In genomic region chr11:88231894-88232482, GRCh38 we compare ENCODE assay signal across 10 cellular contexts. TPM values are rescaled to one million over a fixed set of nuclear protein-coding genes. Genes with fewer than 3 reads are reported as not detected.
DNase-seq lines count a peak whose midpoint lies in the region; ATAC-seq and TF ChIP-seq lines count a peak whose summit lies in the region.
"Had no signal": no experiment of that assay in that cellular context is flagged by ENCODE, and none has a peak within 500 bp of the region (broad histone marks: within the 10 kb centered on the region; RNA-seq: fewer than 3 reads in every experiment).

No MANE protein-coding gene starts in this region.

- peaks cover 20% of the 10 kb centered on the region for H3K9me3 ChIP-seq in OCI-LY7 (ENCODE audit: low read length)

- BruUV-seq in OCI-LY7 (replicated peaks; lab: Mats Ljungman, UMichigan): no TSS peak

- CTCF ChIA-PET in OCI-LY7 (lab: Charles Lee; ENCODE audit: unreplicated experiment): no interaction called here

- POLR2A ChIA-PET in OCI-LY7 (lab: Charles Lee): no interaction called here

- TF ChIP-seq CTCF in OCI-LY7 (conservative IDR thresholded peaks at IDR 0.05; ENCODE audit: low read length) (peak; percentile 81), choroid plexus epithelial cell (conservative IDR thresholded peaks at IDR 0.05; ENCODE audit: low read depth, low read length) (peak; percentile 81)

- no peaks in the 10 kb centered on the region for H3K9me2 ChIP-seq in OCI-LY7 (ENCODE audit: insufficient read depth, low read length)

- no peak overlapping the region for H3K4me2 ChIP-seq in OCI-LY7 (ENCODE audit: low read length)

- no peaks in the 10 kb centered on the region for H3K4me1 ChIP-seq in OCI-LY7 (ENCODE audit: insufficient read depth, low read length, poor library complexity, severe bottlenecking)

- ATAC-seq in GM18907 (IDR thresholded peaks at IDR 0.05; ENCODE audit: unreplicated experiment) (peak; percentile 96), HG03064 (IDR thresholded peaks at IDR 0.05; ENCODE audit: low read depth, unreplicated experiment) (peak; percentile 76)

- H3K4me3 ChIP-seq in OCI-LY7 (ENCODE audit: low read depth, low read length, poor library complexity, severe bottlenecking) (no peak overlapping the region), choroid plexus epithelial cell (ENCODE audit: low read depth, low read length) (no peak overlapping the region)

- no peaks in the 10 kb centered on the region for H3K79me2 ChIP-seq in OCI-LY7 (ENCODE audit: insufficient read depth, low read depth, low read length)

- no peaks in the 10 kb centered on the region for H4K20me1 ChIP-seq in OCI-LY7 (ENCODE audit: insufficient read depth, low read length)

- no peak overlapping the region for H3K27ac ChIP-seq in OCI-LY7 (ENCODE audit: low read depth, low read length, poor library complexity, severe bottlenecking)

- H3K36me3 ChIP-seq in OCI-LY7 (ENCODE audit: insufficient read depth, low read length): no peaks in the 10 kb centered on the region

- intact Hi-C loops in OCI-LY7 (cut with micrococcal nuclease; ENCODE audit: unreplicated experiment): loop anchor here (10.0 kb wide), 1 partner anchor 653 kb away; no protein-coding TSS in a partner anchor

- DNase-seq in DMS114 treated with DMSO at 0.1 percent for 48 hours (lab: John Stamatoyannopoulos, UW; ENCODE audit: unreplicated experiment) (peak; percentile 2), OCI-LY7 (ENCODE audit: low spot score) (peak; percentile 28), choroid plexus epithelial cell (ENCODE audit: low read depth) (peak; percentile 70), mucosa of gallbladder (ENCODE audit: low spot score) (peak; percentile 34), DMS79 (lab: John Stamatoyannopoulos, UW) (no peak), GF-D8 (lab: John Stamatoyannopoulos, UW) (no peak)
- DNase-seq: activated B cell treated with CpG ODN at 0.5 μM for 24 hours, right cardiac atrium had no signal

- no peak overlapping the region for H2AFZ ChIP-seq in OCI-LY7 (ENCODE audit: low read length)

RNA-seq across cellular contexts. Expression of gene RAB38, which starts 56.7 kb away (rescaled TPM):
- total RNA-seq in OCI-LY7 (2014; rRNA removed; shearing (Covaris generic)): 0.19 TPM in 1 of 2 replicates, not detected in the other
- total RNA-seq in OCI-LY7 (2022) (0.41 TPM in 1 of 2 replicates, not detected in the other), mucosa of gallbladder (5.9 TPM)

Comparison
In these comparisons a context has a peak if more than half of its experiments do, and no peak if none do; other contexts are left out.
1. DNase-seq: peak in DMS114 treated with DMSO at 0.1 percent for 48 hours (single experiment), OCI-LY7 (single experiment), choroid plexus epithelial cell (single experiment) and mucosa of gallbladder (single experiment); none in DMS79 (single experiment) and GF-D8 (single experiment).